2 cellular contexts compared by ENCODE assay signal in genomic region chr11:103053997-103054396, GRCh38.
TF ChIP-seq lines count a peak whose summit lies in the region.

No MANE protein-coding gene starts in this region.

TF ChIP-seq in liver, 16 proteins besides CTCF, POLR2A, EP300 and RAD21:
- TF ChIP-seq NR2F2 (IDR thresholded peaks at IDR 0.05) (no peak), GABPA (IDR thresholded peaks at IDR 0.05 in 1 of 2, conservative IDR thresholded peaks at IDR 0.05 in 1 of 2) (no peak), HNF4A (conservative IDR thresholded peaks at IDR 0.05) (peak; percentile 7 to 14)
TF ChIP-seq in liver: peak in this region for 1.

TF ChIP-seq in HepG2, 621 proteins besides CTCF, POLR2A, EP300 and RAD21:
- TF ChIP-seq NCOR1 (IDR thresholded peaks at IDR 0.05; ENCODE audit: borderline replicate concordance, low read length) (no peak), ZNF512 (CRISPR knock-in tag; IDR thresholded peaks at IDR 0.05) (no peak), BCL6 (CRISPR knock-in tag; IDR thresholded peaks at IDR 0.05) (no peak), CSRNP1 (CRISPR knock-in tag; IDR thresholded peaks at IDR 0.05) (no peak), SAFB2 (CRISPR knock-in tag; IDR thresholded peaks at IDR 0.05; ENCODE audit: borderline replicate concordance, low read depth) (no peak), KAT2B (IDR thresholded peaks at IDR 0.05; ENCODE audit: borderline replicate concordance, low read depth, low read length) (no peak), ATRX (CRISPR knock-in tag; IDR thresholded peaks at IDR 0.05; ENCODE audit: borderline replicate concordance) (no peak), FIP1L1 (IDR thresholded peaks at IDR 0.05; ENCODE audit: borderline replicate concordance, insufficient read depth, low read depth, low read length) (no peak), POGZ (CRISPR knock-in tag; IDR thresholded peaks at IDR 0.05) (no peak), ZNF205 (CRISPR knock-in tag; IDR thresholded peaks at IDR 0.05) (no peak), GABPB1 (CRISPR knock-in tag; IDR thresholded peaks at IDR 0.05) (no peak), MEF2D (CRISPR knock-in tag; IDR thresholded peaks at IDR 0.05) (no peak), ZNF124 (CRISPR knock-in tag; IDR thresholded peaks at IDR 0.05) (no peak), MATR3 (CRISPR knock-in tag; IDR thresholded peaks at IDR 0.05) (no peak)
- TF ChIP-seq, protein P1, sequence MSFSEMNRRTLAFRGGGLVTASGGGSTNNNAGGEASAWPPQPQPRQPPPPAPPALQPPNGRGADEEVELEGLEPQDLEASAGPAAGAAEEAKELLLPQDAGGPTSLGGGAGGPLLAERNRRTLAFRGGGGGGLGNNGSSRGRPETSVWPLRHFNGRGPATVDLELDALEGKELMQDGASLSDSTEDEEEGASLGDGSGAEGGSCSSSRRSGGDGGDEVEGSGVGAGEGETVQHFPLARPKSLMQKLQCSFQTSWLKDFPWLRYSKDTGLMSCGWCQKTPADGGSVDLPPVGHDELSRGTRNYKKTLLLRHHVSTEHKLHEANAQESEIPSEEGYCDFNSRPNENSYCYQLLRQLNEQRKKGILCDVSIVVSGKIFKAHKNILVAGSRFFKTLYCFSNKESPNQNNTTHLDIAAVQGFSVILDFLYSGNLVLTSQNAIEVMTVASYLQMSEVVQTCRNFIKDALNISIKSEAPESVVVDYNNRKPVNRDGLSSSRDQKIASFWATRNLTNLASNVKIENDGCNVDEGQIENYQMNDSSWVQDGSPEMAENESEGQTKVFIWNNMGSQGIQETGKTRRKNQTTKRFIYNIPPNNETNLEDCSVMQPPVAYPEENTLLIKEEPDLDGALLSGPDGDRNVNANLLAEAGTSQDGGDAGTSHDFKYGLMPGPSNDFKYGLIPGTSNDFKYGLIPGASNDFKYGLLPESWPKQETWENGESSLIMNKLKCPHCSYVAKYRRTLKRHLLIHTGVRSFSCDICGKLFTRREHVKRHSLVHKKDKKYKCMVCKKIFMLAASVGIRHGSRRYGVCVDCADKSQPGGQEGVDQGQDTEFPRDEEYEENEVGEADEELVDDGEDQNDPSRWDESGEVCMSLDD (CRISPR knock-in tag; IDR thresholded peaks at IDR 0.05; ENCODE audit: borderline replicate concordance) = no peak
- TF ChIP-seq, protein P2, sequence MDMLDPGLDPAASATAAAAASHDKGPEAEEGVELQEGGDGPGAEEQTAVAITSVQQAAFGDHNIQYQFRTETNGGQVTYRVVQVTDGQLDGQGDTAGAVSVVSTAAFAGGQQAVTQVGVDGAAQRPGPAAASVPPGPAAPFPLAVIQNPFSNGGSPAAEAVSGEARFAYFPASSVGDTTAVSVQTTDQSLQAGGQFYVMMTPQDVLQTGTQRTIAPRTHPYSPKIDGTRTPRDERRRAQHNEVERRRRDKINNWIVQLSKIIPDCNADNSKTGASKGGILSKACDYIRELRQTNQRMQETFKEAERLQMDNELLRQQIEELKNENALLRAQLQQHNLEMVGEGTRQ (IDR thresholded peaks at IDR 0.05; ENCODE audit: low read depth, low read length) = no peak
- TF ChIP-seq, protein P2 (CRISPR knock-in tag; IDR thresholded peaks at IDR 0.05; ENCODE audit: borderline replicate concordance) = no peak
